In the genomic region with DNA sequence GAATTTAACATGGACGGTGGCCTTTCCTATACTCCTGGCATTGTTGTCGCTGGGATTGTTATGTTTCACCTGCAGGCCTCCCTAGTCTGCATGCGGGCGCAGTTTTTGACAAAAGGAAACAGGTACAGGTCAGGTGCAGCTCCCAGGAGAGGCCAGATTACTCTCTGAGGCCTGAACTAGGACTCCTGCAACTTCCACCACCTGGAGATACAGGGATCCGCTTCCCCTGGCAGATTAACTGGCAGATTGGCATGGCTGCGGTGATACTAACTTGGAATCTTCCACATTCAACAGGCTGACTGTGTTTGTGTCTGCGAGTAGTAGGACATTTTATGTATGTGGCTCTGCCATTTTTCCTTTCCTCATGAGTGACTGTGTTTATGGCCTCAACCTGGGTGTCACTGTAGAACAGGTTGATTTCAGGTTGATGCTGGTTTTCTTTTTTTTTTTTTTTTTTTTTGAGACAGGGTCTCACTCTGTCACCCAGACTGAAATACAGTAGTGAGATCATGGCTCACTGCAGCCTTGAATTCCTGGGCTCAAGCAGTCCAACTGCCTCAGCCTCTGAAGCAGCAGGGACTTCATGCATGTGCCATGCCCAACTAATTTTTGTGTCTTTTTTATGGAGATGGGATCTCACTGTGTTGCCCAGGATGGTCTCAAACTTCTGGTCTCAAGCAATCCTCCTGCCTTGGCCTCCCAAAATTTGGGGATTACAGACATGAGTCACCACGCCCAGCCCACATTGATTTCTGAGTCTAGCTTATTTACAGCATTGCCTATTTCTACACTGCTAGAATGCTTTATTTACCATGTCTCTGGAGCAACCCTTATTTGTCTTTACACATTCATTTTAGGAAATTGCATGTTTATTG, we compare ENCODE assay signal across 13 cellular contexts. TPM values are rescaled to one million over a fixed set of nuclear protein-coding genes. Genes with fewer than 3 reads are reported as not detected.
DNase-seq lines count a peak whose midpoint lies in the region; ATAC-seq and TF ChIP-seq lines count a peak whose summit lies in the region.
"Had no signal": no experiment of that assay in that cellular context is flagged by ENCODE, and none has a peak within 500 bp of the region (broad histone marks: within the 10 kb centered on the region; RNA-seq: fewer than 3 reads in every experiment).

No MANE protein-coding gene starts in this region.

- CTCF ChIA-PET in activated CD4-positive, alpha-beta T cell treated with anti-CD3 and anti-CD28 coated beads for 36 hours (lab: Charles Lee) = interaction anchor here (0.6 kb wide), 1 partner anchor 25 kb away, joined by 3 read pairs; no protein-coding TSS in a partner anchor

- TF ChIP-seq CTCF in neural crest cell (conservative IDR thresholded peaks at IDR 0.05) (no peak), GM20000 (IDR thresholded peaks at IDR 0.05; ENCODE audit: extremely low read depth, missing control alignments) (no peak)

- H3K4me1 Mint-ChIP-seq in activated CD4-positive, alpha-beta T cell treated with anti-CD3 and anti-CD28 coated beads for 36 hours = peaks cover 39% of the 10 kb centered on the region
- H3K4me1 Mint-ChIP-seq in activated naive CD8-positive, alpha-beta T cell (ENCODE audit: low read depth) = peaks cover 33% of the 10 kb centered on the region
- H3K4me1 Mint-ChIP-seq in neural crest cell = peaks cover 39% of the 10 kb centered on the region

- intact Hi-C loops in activated CD4-positive, alpha-beta T cell treated with anti-CD3 and anti-CD28 coated beads for 36 hours (cut with DNase I, micrococcal nuclease) = loop anchor here (5.0 to 10.0 kb wide), 6 partner anchors 285 to 1628 kb away; partner anchors contain the start of genes C11orf71 (in 1 of the 2), CADM1 (in 1 of the 2), RBM7 (in 1 of the 2) and TTC12 (in 1 of the 2)

- H3K4me3 Mint-ChIP-seq in activated CD4-positive, alpha-beta T cell treated with anti-CD3 and anti-CD28 coated beads for 36 hours = peak overlapping the region; percentile 90
- peak overlapping the region; percentile 96 for H3K4me3 Mint-ChIP-seq in activated naive CD8-positive, alpha-beta T cell
- peak overlapping the region; percentile 90 for H3K4me3 Mint-ChIP-seq in neural crest cell

- peak overlapping the region; percentile 59 for H3K27ac Mint-ChIP-seq in activated CD4-positive, alpha-beta T cell treated with anti-CD3 and anti-CD28 coated beads for 36 hours
- H3K27ac Mint-ChIP-seq in activated naive CD8-positive, alpha-beta T cell = peak overlapping the region; percentile 12
- peak overlapping the region; percentile 100 for H3K27ac Mint-ChIP-seq in neural crest cell (ENCODE audit: unreplicated experiment)

- POLR2A ChIA-PET in activated CD4-positive, alpha-beta T cell treated with anti-CD3 and anti-CD28 coated beads for 36 hours (lab: Charles Lee) = no interaction called here

- no peaks in the 10 kb centered on the region for H3K9me3 Mint-ChIP-seq in activated CD4-positive, alpha-beta T cell treated with anti-CD3 and anti-CD28 coated beads for 36 hours (ENCODE audit: low read depth)
- H3K9me3 Mint-ChIP-seq in activated naive CD8-positive, alpha-beta T cell (ENCODE audit: low read depth) = no peaks in the 10 kb centered on the region
- peaks cover 7% of the 10 kb centered on the region for H3K9me3 Mint-ChIP-seq in neural crest cell
- H3K9me3 Mint-ChIP-seq: stimulated activated naive CD8-positive, alpha-beta T cell treated with anti-CD3 and anti-CD28 coated beads, Interleukin-15, Interleukin-2, amounts not matched to agents 100 ng/mL and 50 ng/mL, for 24 hours had no signal

- peak; percentile 4 for ATAC-seq in activated CD4-positive, alpha-beta T cell treated with anti-CD3 and anti-CD28 coated beads for 36 hours
- ATAC-seq in GM21423 (IDR thresholded peaks at IDR 0.05; ENCODE audit: unreplicated experiment) = no peak
- ATAC-seq: Right ventricle myocardium inferior had no signal

- DNase-seq in activated CD4-positive, alpha-beta T cell treated with anti-CD3 and anti-CD28 coated beads for 36 hours = peak; percentile 10
- DNase-seq in activated CD4-positive, alpha-beta T cell treated with anti-CD3 and anti-CD28 coated beads for 48 hours = no peak
- DNase-seq in KG1 (lab: John Stamatoyannopoulos, UW) (peak; percentile 46), neural crest cell (ENCODE audit: low read depth, low spot score) (no peak), cerebellum (ENCODE audit: low spot score) (no peak), GM20000 (ENCODE audit: low spot score) (no peak)
- DNase-seq: ACHN; activated CD4-positive, alpha-beta T cell treated with anti-CD3 and anti-CD28 coated beads for 4 hours had no signal

- peaks cover 4% of the 10 kb centered on the region for H3K36me3 Mint-ChIP-seq in activated CD4-positive, alpha-beta T cell treated with anti-CD3 and anti-CD28 coated beads for 36 hours (ENCODE audit: low read depth)
- H3K36me3 Mint-ChIP-seq in activated naive CD8-positive, alpha-beta T cell = no peaks in the 10 kb centered on the region
- H3K36me3 Mint-ChIP-seq in neural crest cell (ENCODE audit: low read depth) = no peaks in the 10 kb centered on the region

- no peaks in the 10 kb centered on the region for H3K27me3 Mint-ChIP-seq in activated CD4-positive, alpha-beta T cell treated with anti-CD3 and anti-CD28 coated beads for 36 hours
- H3K27me3 Mint-ChIP-seq in activated naive CD8-positive, alpha-beta T cell = no peaks in the 10 kb centered on the region
- H3K27me3 Mint-ChIP-seq in neural crest cell (ENCODE audit: low read depth) = peaks cover 6% of the 10 kb centered on the region
- H3K27me3 Mint-ChIP-seq: stimulated activated naive CD8-positive, alpha-beta T cell treated with anti-CD3 and anti-CD28 coated beads, Interleukin-15, Interleukin-2, amounts not matched to agents 100 ng/mL and 50 ng/mL, for 24 hours had no signal

RNA-seq across cellular contexts. Expression of gene USP28, which starts 1.7 kb away (rescaled TPM):
- 10 to 100 TPM; 38.6 to 43.9 TPM for total RNA-seq in activated CD4-positive, alpha-beta T cell treated with anti-CD3 and anti-CD28 coated beads for 36 hours
- total RNA-seq in neural crest cell = 39.4 and 40.9 TPM in 2 replicates
- 29.7 TPM for total RNA-seq in cerebellum

RNA-seq across cellular contexts. Expression of gene HTR3B, which starts 27.6 kb away (rescaled TPM):
- total RNA-seq in activated CD4-positive, alpha-beta T cell treated with anti-CD3 and anti-CD28 coated beads for 36 hours = not detected
- total RNA-seq in neural crest cell (0.26 and 0.52 TPM in 2 replicates), cerebellum (0.27 TPM)
- total RNA-seq: esophagus muscularis mucosa, Right ventricle myocardium inferior had no signal

Comparison
In these comparisons a context has a peak if more than half of its experiments do, and no peak if none do; other contexts are left out.
1. DNase-seq: peak in activated CD4-positive, alpha-beta T cell treated with anti-CD3 and anti-CD28 coated beads for 36 hours (single experiment) and KG1 (single experiment); none in activated CD4-positive, alpha-beta T cell treated with anti-CD3 and anti-CD28 coated beads for 48 hours (single experiment), neural crest cell (single experiment), cerebellum (single experiment) and GM20000 (single experiment).
2. H3K27ac Mint-ChIP-seq: peak in every context shown above with its lines; median percentile 100 in neural crest cell; 59 in activated CD4-positive, alpha-beta T cell treated with anti-CD3 and anti-CD28 coated beads for 36 hours; 12 in activated naive CD8-positive, alpha-beta T cell.
3. Peak in every context shown above with its lines, with median percentiles within 50 percentile points of each other: H3K4me3 Mint-ChIP-seq.